In the genomic region with DNA sequence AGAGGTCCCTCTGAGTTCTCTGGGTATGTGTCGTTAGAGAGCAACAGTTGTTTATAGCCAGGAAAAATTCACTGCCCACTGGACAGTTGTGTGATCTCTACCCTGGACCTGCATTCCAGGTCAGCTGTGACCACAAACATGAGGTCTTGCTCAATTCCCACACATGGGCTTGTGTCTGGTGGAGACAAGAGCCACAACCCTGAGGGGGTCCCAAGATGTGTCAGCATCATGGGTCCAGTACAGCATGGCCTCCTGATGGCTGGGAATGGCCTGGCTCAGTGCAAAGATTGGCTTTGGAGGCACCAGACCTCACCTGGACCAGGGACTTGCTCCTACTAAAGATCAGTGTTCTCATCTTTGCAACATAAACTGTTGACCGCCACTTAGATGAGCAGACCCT, we compare ENCODE assay signal across 20 cellular contexts.
A peak's percentile ranks its signal among the peaks of the same experiment; 100 is the strongest.
DNase-seq lines count a peak whose midpoint lies in the region; ATAC-seq and TF ChIP-seq lines count a peak whose summit lies in the region.
"Had no signal": no experiment of that assay in that cellular context is flagged by ENCODE, and none has a peak within 500 bp of the region (broad histone marks: within the 10 kb centered on the region; RNA-seq: fewer than 3 reads in every experiment).

No MANE protein-coding gene starts in this region.

- H3K4me1 ChIP-seq in DND-41 (ENCODE audit: insufficient read depth, low read length) (peaks cover 45% of the 10 kb centered on the region), H9 (ENCODE audit: insufficient read depth, low read length) (no peaks in the 10 kb centered on the region)
- H3K4me1 ChIP-seq in naive thymus-derived CD4-positive, alpha-beta T cell (ENCODE audit: control insufficient read depth in 2 of 2, insufficient read depth in 2 of 2, low read length in 2 of 2): peaks cover 36 to 44% of the 10 kb centered on the region in 2 donors
- H3K4me1 ChIP-seq: A549, BE2C, HAP-1 had no signal

- TF ChIP-seq CTCF in DND-41 (IDR thresholded peaks at IDR 0.05; ENCODE audit: borderline replicate concordance, extremely low read depth, low read length, poor library complexity, severe bottlenecking): no peak
- TF ChIP-seq CTCF in H9 (conservative IDR thresholded peaks at IDR 0.05): no peak
- TF ChIP-seq CTCF in osteocyte (IDR thresholded peaks at IDR 0.05): no peak
- TF ChIP-seq CTCF in GM13976 (IDR thresholded peaks at IDR 0.05; ENCODE audit: borderline replicate concordance, control extremely low read depth, extremely low read depth, insufficient read depth, missing control alignments): no peak

- H2BK120ac ChIP-seq in H9 (ENCODE audit: low read depth, low read length, poor library complexity, severe bottlenecking): no peak overlapping the region

- H2BK20ac ChIP-seq in H9 (ENCODE audit: low read depth, low read length, poor library complexity, severe bottlenecking): no peak overlapping the region

- H3K14ac ChIP-seq in H9 (ENCODE audit: insufficient read depth, low read length): no peak overlapping the region

- peak overlapping the region; percentile 34 for H3K4me2 ChIP-seq in DND-41 (ENCODE audit: insufficient read depth, low read length)
- H3K4me2 ChIP-seq in H9 (ENCODE audit: insufficient read depth, insufficient read length, low read length): no peak overlapping the region
- H3K4me2 ChIP-seq: A549 had no signal

- H3K23me2 ChIP-seq in H9 (ENCODE audit: insufficient read length, low read depth, low read length, poor library complexity, severe bottlenecking): no peaks in the 10 kb centered on the region

- H3K4me1 Mint-ChIP-seq in H9: 0 out of 4 replicates have a peak, but pooled peaks cover 0 to 2% of the 10 kb centered on the region in 2 experiments
- H3K4me1 Mint-ChIP-seq in osteocyte (ENCODE audit: unreplicated experiment): no peaks in the 10 kb centered on the region
- H3K4me1 Mint-ChIP-seq in naive thymus-derived CD4-positive, alpha-beta T cell: peaks cover 32 to 67% (median 62%) of the 10 kb centered on the region in 7 donors

- H3K36me3 ChIP-seq in DND-41 (ENCODE audit: insufficient read depth, low read length): no peaks in the 10 kb centered on the region
- H3K36me3 ChIP-seq in naive thymus-derived CD4-positive, alpha-beta T cell (ENCODE audit: control insufficient read depth in 2 of 3, insufficient read depth in 3 of 3, low read length in 3 of 3): no peaks in the 10 kb centered on the region
- H3K36me3 ChIP-seq: BE2C, HAP-1 had no signal

- no peak for DNase-seq in DND-41
- peak; percentile 6 for DNase-seq in H9
- DNase-seq in ecto neural progenitor cell (ENCODE audit: low spot score): peak; percentile 22
- peak; percentile 38 for DNase-seq in osteocyte (ENCODE audit: extremely low spot score, unreplicated experiment)
- no peak for DNase-seq in DMS53 treated with DMSO at 0.1 percent for 48 hours (lab: John Stamatoyannopoulos, UW; ENCODE audit: unreplicated experiment)
- DNase-seq in naive thymus-derived CD4-positive, alpha-beta T cell: no peak
- DNase-seq in GM13976 (ENCODE audit: low spot score): no peak
- DNase-seq in GDM1 (lab: John Stamatoyannopoulos, UW): no peak
- DNase-seq: BE2C; CD4-positive, alpha-beta memory T cell; COR-L47; DMS153; GOT3; HFFc6; IMR-90; KBM-7 had no signal

- intact Hi-C loops in naive thymus-derived CD4-positive, alpha-beta T cell (cut with micrococcal nuclease): loop anchor here (5.0 kb wide), 6 partner anchors 68 to 1478 kb away; a partner anchor contains a TSS

- no peak overlapping the region for H2BK5ac ChIP-seq in H9 (ENCODE audit: insufficient read length, low read length)

- H3K4me3 Mint-ChIP-seq in H9 (no peak overlapping the region), osteocyte (ENCODE audit: unreplicated experiment) (no peak overlapping the region)
- H3K4me3 Mint-ChIP-seq in naive thymus-derived CD4-positive, alpha-beta T cell: peak overlapping the region in 2 of 10 donors; percentile 38 to 84
- H3K4me3 Mint-ChIP-seq: HFFc6 had no signal

- H3K4ac ChIP-seq in H9 (ENCODE audit: low read depth, low read length): no peak overlapping the region

- H2BK15ac ChIP-seq in H9 (ENCODE audit: low read depth, low read length): no peak overlapping the region

- H3K4me3 ChIP-seq in DND-41 (ENCODE audit: low read depth in 1 of 2, low read length in 2 of 2): no peak overlapping the region
- no peak overlapping the region for H3K4me3 ChIP-seq in naive thymus-derived CD4-positive, alpha-beta T cell (ENCODE audit: low read length)
- H3K4me3 ChIP-seq: A549, GM12878, HAP-1 had no signal

- H2AK5ac ChIP-seq in H9 (ENCODE audit: insufficient read length, low read length): no peak overlapping the region

- H2AFZ ChIP-seq in DND-41 (ENCODE audit: low read depth, low read length) (no peak overlapping the region), H9 (ENCODE audit: low read length) (no peak overlapping the region)

- H4K91ac ChIP-seq in H9 (ENCODE audit: insufficient read length, low read depth, low read length): no peak overlapping the region

- H3K79me2 ChIP-seq in DND-41 (ENCODE audit: insufficient read depth, low read length): no peaks in the 10 kb centered on the region
- H3K79me2 ChIP-seq in H9 (ENCODE audit: insufficient read depth, low read length): no peaks in the 10 kb centered on the region

- in situ Hi-C loops in GM13976 (cut with MboI; ENCODE audit: low sequenced_read_pairs, unreplicated experiment): no loop called here

- peaks cover 2% of the 10 kb centered on the region; the same call in 1 of the 2 replicates for H3K27me3 Mint-ChIP-seq in H9 (ENCODE audit: low read depth)
- no peaks in the 10 kb centered on the region for H3K27me3 Mint-ChIP-seq in osteocyte (ENCODE audit: unreplicated experiment)
- H3K27me3 Mint-ChIP-seq in naive thymus-derived CD4-positive, alpha-beta T cell: peaks cover 0 to 28% (median 0%) of the 10 kb centered on the region in 5 donors

- H3K36me3 Mint-ChIP-seq in H9 (ENCODE audit: insufficient read depth in 1 of 3, low read depth in 3 of 3) (no peaks in the 10 kb centered on the region), osteocyte (ENCODE audit: unreplicated experiment) (no peaks in the 10 kb centered on the region)
- peaks cover 0 to 4% (median 0%) of the 10 kb centered on the region in 5 donors for H3K36me3 Mint-ChIP-seq in naive thymus-derived CD4-positive, alpha-beta T cell
- H3K36me3 Mint-ChIP-seq: CD4-positive, alpha-beta memory T cell had no signal

- no peak overlapping the region for H3K18ac ChIP-seq in H9 (ENCODE audit: insufficient read length, low read depth, low read length)

- peak overlapping the region; percentile 48; the same call in 1 of the 2 replicates for H3K27ac ChIP-seq in DND-41 (ENCODE audit: low read length)
- H3K27ac ChIP-seq in H9 (ENCODE audit: insufficient read length, low read depth, low read length): no peak overlapping the region
- H3K27ac ChIP-seq in naive thymus-derived CD4-positive, alpha-beta T cell (ENCODE audit: low read depth, low read length): no peak overlapping the region
- H3K27ac ChIP-seq: A549, C4-2B had no signal

- H3K27me3 ChIP-seq in DND-41 (ENCODE audit: insufficient read depth, low read length, poor library complexity) (no peaks in the 10 kb centered on the region), H9 (ENCODE audit: insufficient read depth, low read length) (no peaks in the 10 kb centered on the region)
- no peaks in the 10 kb centered on the region for H3K27me3 ChIP-seq in naive thymus-derived CD4-positive, alpha-beta T cell (ENCODE audit: control insufficient read depth in 2 of 2, insufficient read depth in 2 of 2, low read length in 2 of 2)
- H3K27me3 ChIP-seq: BE2C had no signal

- POLR2A ChIA-PET in naive thymus-derived CD4-positive, alpha-beta T cell (lab: Charles Lee): interaction anchor here (0.8 kb wide), 1 partner anchor 10 kb away, joined by 3 read pairs; no protein-coding TSS in a partner anchor

- H4K5ac ChIP-seq in H9 (ENCODE audit: insufficient read length, low read depth, low read length): no peak overlapping the region

- H3K79me1 ChIP-seq in H9 (ENCODE audit: insufficient read depth, low read depth, low read length, poor library complexity, severe bottlenecking): no peaks in the 10 kb centered on the region

- CTCF ChIA-PET in naive thymus-derived CD4-positive, alpha-beta T cell (lab: Charles Lee): no interaction called here

- H3T11ph ChIP-seq in H9 (ENCODE audit: low read length): no peak overlapping the region

- H3K27ac Mint-ChIP-seq in H9 (peak overlapping the region in 1 of 3 experiments; percentile 59; a peak in 1 of 7 replicates), osteocyte (ENCODE audit: unreplicated experiment) (no peak overlapping the region)
- peak overlapping the region in 4 of 9 donors; percentile 21 to 53 (median 47) for H3K27ac Mint-ChIP-seq in naive thymus-derived CD4-positive, alpha-beta T cell
- H3K27ac Mint-ChIP-seq: HFFc6 had no signal

- no peak overlapping the region for H4K8ac ChIP-seq in H9 (replicated peaks; ENCODE audit: insufficient read length, low read depth, low read length)

- no peak overlapping the region for H3K56ac ChIP-seq in H9 (ENCODE audit: insufficient read length, low read depth, low read length)

- no peak overlapping the region for H3K23ac ChIP-seq in H9 (ENCODE audit: insufficient read length, low read depth, low read length)

- H3K9ac ChIP-seq in DND-41 (ENCODE audit: low read depth, low read length): no peak overlapping the region
- H3K9ac ChIP-seq in H9 (ENCODE audit: extremely low read depth, insufficient read length, low read length): no peak overlapping the region

- H4K20me1 ChIP-seq in DND-41 (ENCODE audit: insufficient read depth, low read length) (no peaks in the 10 kb centered on the region), H9 (ENCODE audit: control insufficient read depth, insufficient read depth, insufficient read length) (no peaks in the 10 kb centered on the region)

- WGBS in H9 (ENCODE audit: extremely low coverage, insufficient read length, low lambda C conversion rate): no CpG with 5 or more reads among the region's 2 CpGs

- ATAC-seq in DND-41 (ENCODE audit: insufficient read depth, low read depth): no peak
- no peak for ATAC-seq in naive thymus-derived CD4-positive, alpha-beta T cell
- ATAC-seq: A549, GM12878 had no signal

- H3K9me3 ChIP-seq in DND-41 (ENCODE audit: insufficient read depth, low read length, severe bottlenecking) (no peaks in the 10 kb centered on the region), H9 (ENCODE audit: control insufficient read depth, low read depth, low read length) (no peaks in the 10 kb centered on the region)
- no peaks in the 10 kb centered on the region for H3K9me3 ChIP-seq in naive thymus-derived CD4-positive, alpha-beta T cell (ENCODE audit: control insufficient read depth in 2 of 3, low read length in 3 of 3)
- H3K9me3 ChIP-seq: A549, BE2C, HAP-1 had no signal

- no peak overlapping the region for H2BK12ac ChIP-seq in H9 (ENCODE audit: insufficient read length, low read depth, low read length)

- H3K9me3 Mint-ChIP-seq in H9 (no peaks in the 10 kb centered on the region), osteocyte (ENCODE audit: unreplicated experiment) (peaks cover 12% of the 10 kb centered on the region)
- peaks cover 0 to 5% (median 0%) of the 10 kb centered on the region in 11 donors for H3K9me3 Mint-ChIP-seq in naive thymus-derived CD4-positive, alpha-beta T cell

Comparison
In these comparisons a context has a peak if more than half of its experiments do, and no peak if none do; other contexts are left out.
1. DNase-seq: peak in H9 (single experiment), ecto neural progenitor cell (single experiment) and osteocyte (single experiment); none in DND-41 (single experiment), DMS53 treated with DMSO at 0.1 percent for 48 hours (single experiment), naive thymus-derived CD4-positive, alpha-beta T cell (0 of 9), GM13976 (single experiment) and GDM1 (single experiment).